8 cellular contexts compared by ENCODE assay signal in genomic region chr4:149371021-149371420, GRCh38.
DNase-seq lines count a peak whose midpoint lies in the region; ATAC-seq and TF ChIP-seq lines count a peak whose summit lies in the region.

No MANE protein-coding gene starts in this region.

- peak; percentile 59 for TF ChIP-seq CTCF in RWPE1 (conservative IDR thresholded peaks at IDR 0.05; ENCODE audit: low read depth)
- TF ChIP-seq CTCF in fibroblast of mammary gland (conservative IDR thresholded peaks at IDR 0.05; ENCODE audit: control insufficient read depth, insufficient read depth, low read depth, low read length) = peak; percentile 53
- TF ChIP-seq CTCF in ovary (IDR thresholded peaks at IDR 0.05) = no peak

- no peak for TF ChIP-seq POLR2A in ovary (IDR thresholded peaks at IDR 0.05)

- H3K4me1 ChIP-seq in ovary (ENCODE audit: insufficient read depth) = no peaks in the 10 kb centered on the region

- no peak for TF ChIP-seq EP300 in ovary (IDR thresholded peaks at IDR 0.05)

- H3K27ac ChIP-seq in RWPE1 (no peak overlapping the region), ovary (no peak overlapping the region)

- DNase-seq in GM04504 (ENCODE audit: low read depth) = peak; percentile 35
- DNase-seq in Jurkat, Clone E6-1 (ENCODE audit: low read depth, low spot score) = peak; percentile 42
- peak; percentile 56 for DNase-seq in RWPE1 (ENCODE audit: low spot score)
- peak; percentile 78 for DNase-seq in fibroblast of mammary gland (ENCODE audit: low read depth)
- DNase-seq in renal cortical epithelial cell (ENCODE audit: low read depth) = peak; percentile 85
- DNase-seq in ovary = no peak
- DNase-seq in DMS79 (lab: John Stamatoyannopoulos, UW) = no peak

- H3K36me3 ChIP-seq in ovary = no peaks in the 10 kb centered on the region

- WGBS in ovary, 3 donors = 45 to 52% (median 46%) methylated on average over 3 of the region's 3 CpGs

- H3K4me3 ChIP-seq in Jurkat, Clone E6-1 (ENCODE audit: low read length) = no peak overlapping the region
- no peak overlapping the region for H3K4me3 ChIP-seq in fibroblast of mammary gland (ENCODE audit: control insufficient read depth, low read depth, low read length)
- no peak overlapping the region for H3K4me3 ChIP-seq in ovary

- CTCF ChIA-PET in RWPE1 (lab: Yijun Ruan, JAX) = interaction anchor here (0.6 kb wide), 2 partner anchors 84 to 508 kb away, joined by 3 read pairs; no protein-coding TSS in a partner anchor

- no peaks in the 10 kb centered on the region for H3K27me3 ChIP-seq in ovary

- H3K9me3 ChIP-seq in ovary = no peaks in the 10 kb centered on the region

- POLR2A ChIA-PET in RWPE1 (lab: Yijun Ruan, JAX; ENCODE audit: low non-redundant PET) = no interaction called here

- intact Hi-C loops in ovary (cut with DNase I) = no loop called here

- peak; percentile 82 for ATAC-seq in GM21723 (IDR thresholded peaks at IDR 0.05; ENCODE audit: unreplicated experiment)

Comparison
In these comparisons a context has a peak if more than half of its experiments do, and no peak if none do; other contexts are left out.
1. DNase-seq: peak in GM04504 (single experiment), Jurkat, Clone E6-1 (single experiment), RWPE1 (single experiment), fibroblast of mammary gland (single experiment) and renal cortical epithelial cell (single experiment); none in ovary (0 of 5) and DMS79 (single experiment).
2. CTCF ChIP-seq: peak in RWPE1 (single experiment) and fibroblast of mammary gland (single experiment); none in ovary (0 of 3).